In the genomic region with DNA sequence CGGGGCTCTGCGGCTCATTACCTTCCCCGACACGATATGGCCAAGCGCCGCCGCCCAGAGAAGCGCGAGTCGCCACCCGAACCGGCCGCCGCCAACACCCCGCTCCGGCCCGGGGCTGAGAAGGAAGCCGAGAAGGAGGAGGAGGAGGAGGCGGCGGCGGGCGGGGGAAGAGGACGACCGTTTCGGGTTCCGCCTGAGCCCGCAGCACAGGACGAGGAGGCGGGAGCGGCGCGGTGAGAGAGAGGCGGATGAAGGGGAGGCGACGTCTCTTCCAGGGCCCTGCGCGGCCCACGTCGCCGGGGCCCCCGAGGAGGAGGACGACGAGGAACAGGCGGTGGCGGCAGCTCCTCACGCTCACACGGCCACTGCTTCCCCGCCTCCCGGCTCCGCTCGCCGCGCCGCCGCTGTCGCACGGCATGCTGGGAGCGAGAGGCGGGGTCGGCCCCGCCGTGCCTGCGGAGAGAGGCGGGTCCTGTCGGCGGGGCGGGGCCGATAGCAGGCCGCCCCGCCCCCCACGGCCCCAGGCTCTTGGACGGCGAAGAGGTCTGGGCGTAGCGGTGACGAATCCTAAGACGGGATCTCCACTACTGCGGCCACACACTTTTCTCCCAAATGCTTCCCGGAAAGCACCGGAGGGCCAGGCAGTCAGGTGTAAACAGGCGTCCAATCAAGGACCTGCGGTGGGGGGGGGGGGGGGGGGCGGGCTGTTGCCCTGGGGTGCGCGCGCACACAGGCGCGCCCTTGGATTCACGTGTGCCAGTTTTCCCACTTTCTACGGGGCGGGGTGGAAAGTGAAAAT, we compare ENCODE assay signal across 8 cellular contexts.
DNase-seq lines count a peak whose midpoint lies in the region.

No MANE protein-coding gene starts in this region.

- H3K27me3 Mint-ChIP-seq in activated naive CD4-positive, alpha-beta T cell treated with anti-CD3 and anti-CD28 coated beads, Interleukin-2, amount 50 U/mL, for 24 hours: no peaks in the 10 kb centered on the region

- H3K4me3 Mint-ChIP-seq in activated naive CD4-positive, alpha-beta T cell treated with anti-CD3 and anti-CD28 coated beads, Interleukin-2, amount 50 U/mL, for 24 hours: peak overlapping the region; percentile 83

- H3K36me3 Mint-ChIP-seq in activated naive CD4-positive, alpha-beta T cell treated with anti-CD3 and anti-CD28 coated beads, Interleukin-2, amount 50 U/mL, for 24 hours: peaks cover 1% of the 10 kb centered on the region

- DNase-seq in G401 (ENCODE audit: low spot score) (peak; percentile 89), GOT3 (lab: John Stamatoyannopoulos, UW) (peak; percentile 74), LHCN-M2 (ENCODE audit: low read depth) (peak; percentile 86), SK-N-MC (ENCODE audit: low read depth, low spot score) (no peak), glomerular endothelial cell (ENCODE audit: extremely low read depth, low read depth, low spot score) (peak; percentile 44), nucleus accumbens (lab: John Stamatoyannopoulos, UW) (peak in 54 of 56 donors; percentile 36 to 97 (median 88)), superior temporal gyrus (ENCODE audit: extremely low spot score) (peak; percentile 97)

- no peaks in the 10 kb centered on the region; the same call in 1 of the 2 replicates for H3K36me3 ChIP-seq in SK-N-MC (ENCODE audit: insufficient read depth, low read length)

- H3K27ac ChIP-seq in SK-N-MC: peak overlapping the region; percentile 54; the same call in 1 of the 2 replicates

- H3K9me3 Mint-ChIP-seq in activated naive CD4-positive, alpha-beta T cell treated with anti-CD3 and anti-CD28 coated beads, Interleukin-2, amount 50 U/mL, for 24 hours: no peaks in the 10 kb centered on the region

- peak overlapping the region; percentile 80 for H3K4me3 ChIP-seq in SK-N-MC

- H3K9ac ChIP-seq in SK-N-MC (ENCODE audit: insufficient read length): peak overlapping the region; percentile 78

- peak overlapping the region; percentile 77 for H3K27ac Mint-ChIP-seq in activated naive CD4-positive, alpha-beta T cell treated with anti-CD3 and anti-CD28 coated beads, Interleukin-2, amount 50 U/mL, for 24 hours

- H3K9me3 ChIP-seq in SK-N-MC (ENCODE audit: low read depth, low read length): no peaks in the 10 kb centered on the region

- in situ Hi-C loops in G401 (cut with HindIII; ENCODE audit: low sequenced_read_pairs): no loop called here

- H3K4me1 Mint-ChIP-seq in activated naive CD4-positive, alpha-beta T cell treated with anti-CD3 and anti-CD28 coated beads, Interleukin-2, amount 50 U/mL, for 24 hours: peaks cover 15% of the 10 kb centered on the region
